1 cellular context compared by ENCODE assay signal in genomic region chr2:11499081-11499743, GRCh38.
TF ChIP-seq lines count a peak whose summit lies in the region.

No MANE protein-coding gene starts in this region.

TF ChIP-seq in HCT116, 20 proteins besides CTCF, POLR2A, EP300 and RAD21 (continued from another document):
- TF ChIP-seq, protein P1, sequence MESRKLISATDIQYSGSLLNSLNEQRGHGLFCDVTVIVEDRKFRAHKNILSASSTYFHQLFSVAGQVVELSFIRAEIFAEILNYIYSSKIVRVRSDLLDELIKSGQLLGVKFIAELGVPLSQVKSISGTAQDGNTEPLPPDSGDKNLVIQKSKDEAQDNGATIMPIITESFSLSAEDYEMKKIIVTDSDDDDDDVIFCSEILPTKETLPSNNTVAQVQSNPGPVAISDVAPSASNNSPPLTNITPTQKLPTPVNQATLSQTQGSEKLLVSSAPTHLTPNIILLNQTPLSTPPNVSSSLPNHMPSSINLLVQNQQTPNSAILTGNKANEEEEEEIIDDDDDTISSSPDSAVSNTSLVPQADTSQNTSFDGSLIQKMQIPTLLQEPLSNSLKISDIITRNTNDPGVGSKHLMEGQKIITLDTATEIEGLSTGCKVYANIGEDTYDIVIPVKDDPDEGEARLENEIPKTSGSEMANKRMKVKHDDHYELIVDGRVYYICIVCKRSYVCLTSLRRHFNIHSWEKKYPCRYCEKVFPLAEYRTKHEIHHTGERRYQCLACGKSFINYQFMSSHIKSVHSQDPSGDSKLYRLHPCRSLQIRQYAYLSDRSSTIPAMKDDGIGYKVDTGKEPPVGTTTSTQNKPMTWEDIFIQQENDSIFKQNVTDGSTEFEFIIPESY (IDR thresholded peaks at IDR 0.05; ENCODE audit: extremely low read depth, insufficient replicate concordance, low read length), result no peak
- TF ChIP-seq SP1 (IDR thresholded peaks at IDR 0.05; ENCODE audit: low read depth) (no peak), EZH2phosphoT487 (IDR thresholded peaks at IDR 0.05; ENCODE audit: borderline replicate concordance) (no peak), TCF7L2 (IDR thresholded peaks at IDR 0.05; ENCODE audit: borderline replicate concordance, extremely low read depth, insufficient read depth, insufficient read length) (no peak), EGR1 (IDR thresholded peaks at IDR 0.05; ENCODE audit: low read depth) (no peak), ZFX (IDR thresholded peaks at IDR 0.05) (no peak), EZH2 (IDR thresholded peaks at IDR 0.05) (no peak), ELF1 (IDR thresholded peaks at IDR 0.05; ENCODE audit: borderline replicate concordance, low read depth) (no peak), ZNF274 (IDR thresholded peaks at IDR 0.05; ENCODE audit: low read depth, low read length) (no peak), FOSL1 (IDR thresholded peaks at IDR 0.05; ENCODE audit: low read depth) (no peak)
- TF ChIP-seq, protein P2, sequence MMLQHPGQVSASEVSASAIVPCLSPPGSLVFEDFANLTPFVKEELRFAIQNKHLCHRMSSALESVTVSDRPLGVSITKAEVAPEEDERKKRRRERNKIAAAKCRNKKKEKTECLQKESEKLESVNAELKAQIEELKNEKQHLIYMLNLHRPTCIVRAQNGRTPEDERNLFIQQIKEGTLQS (IDR thresholded peaks at IDR 0.05), result no peak
TF ChIP-seq in HCT116: peak in this region for 0.
